ENCODE assay signal across 8 cellular contexts in the genomic region with DNA sequence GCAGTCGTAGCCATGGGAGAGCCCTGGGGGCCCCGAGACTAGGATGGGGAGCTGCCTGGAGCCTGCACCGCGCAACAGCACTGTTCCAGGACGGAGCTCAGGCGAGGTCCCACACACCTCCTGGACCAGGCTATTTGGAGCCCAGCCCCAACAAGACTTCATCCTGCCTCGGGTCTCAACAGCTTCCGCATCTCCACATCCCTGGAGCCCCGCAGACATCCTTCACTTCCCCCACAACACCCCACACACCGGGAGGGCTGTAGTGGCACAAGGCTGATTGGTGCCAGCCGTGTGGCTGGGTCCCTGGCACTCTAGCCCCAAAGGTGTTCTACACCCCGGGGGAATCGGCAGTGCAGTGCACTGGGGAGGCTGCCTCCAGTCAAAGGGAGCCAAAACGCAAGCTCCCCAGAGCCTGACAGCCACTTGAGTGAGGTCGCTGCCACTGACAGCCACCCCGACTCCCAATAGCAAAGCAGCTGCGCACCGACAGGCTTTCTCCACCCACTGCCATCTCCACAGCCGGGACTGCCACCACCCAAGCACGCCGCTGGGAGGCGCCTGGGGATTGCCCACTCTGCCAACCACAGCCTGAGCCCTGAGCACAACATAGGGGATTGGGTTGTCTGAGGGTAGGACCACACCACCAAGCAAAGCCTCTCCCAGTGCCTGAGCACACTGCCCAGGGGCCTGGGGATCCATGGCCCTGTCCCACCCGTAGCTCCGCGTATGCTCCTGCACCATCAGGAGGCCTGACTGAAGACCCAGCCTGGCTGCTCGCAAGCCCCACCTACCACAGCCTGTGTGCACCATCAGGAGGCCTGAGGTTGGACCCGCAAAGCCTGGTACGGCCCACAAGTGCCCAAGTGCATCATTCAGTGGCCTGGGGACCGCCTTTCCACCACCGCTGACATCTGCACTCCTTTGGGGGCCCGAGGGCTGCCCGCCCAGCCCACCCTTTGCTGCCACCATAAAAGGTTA. TPM values are rescaled to one million over a fixed set of nuclear protein-coding genes. Genes with fewer than 3 reads are reported as not detected.
DNase-seq lines count a peak whose midpoint lies in the region; ATAC-seq and TF ChIP-seq lines count a peak whose summit lies in the region.

No MANE protein-coding gene starts in this region.

- H3K27ac ChIP-seq in Peyer's patch: no peak overlapping the region
- no peak overlapping the region for H3K27ac ChIP-seq in foreskin keratinocyte
- H3K27ac ChIP-seq in thoracic aorta: no peak overlapping the region

- DNase-seq in BJ (ENCODE audit: low read depth): no peak
- DNase-seq in Peyer's patch: peak; percentile 78 to 93 (median 80)
- peak; percentile 83 to 87 for DNase-seq in activated T-helper 1 cell treated with anti-CD3 and anti-CD28 coated beads, Interleukin-2, amount 50 U/mL, for 16 hours (ENCODE audit: low read depth in 1 of 2, low spot score in 1 of 2)
- DNase-seq in foreskin keratinocyte: peak in 1 of 2 donors; percentile 42
- DNase-seq in omental fat pad (ENCODE audit: low spot score): peak; percentile 42
- DNase-seq in thoracic aorta (ENCODE audit: low spot score): no peak

- H3K27me3 ChIP-seq in BJ (ENCODE audit: control insufficient read depth, insufficient read depth, low read length) (no peaks in the 10 kb centered on the region), Peyer's patch (no peaks in the 10 kb centered on the region), foreskin keratinocyte (no peaks in the 10 kb centered on the region), thoracic aorta (replicated peaks; ENCODE audit: insufficient read depth) (no peaks in the 10 kb centered on the region)

- TF ChIP-seq CTCF in BJ (IDR thresholded peaks at IDR 0.05; ENCODE audit: insufficient read depth, low read depth, low read length): peak; percentile 91
- TF ChIP-seq CTCF in Peyer's patch (IDR thresholded peaks at IDR 0.05): peak; percentile 49 to 89 (median 70)
- peak; percentile 92 for TF ChIP-seq CTCF in foreskin keratinocyte (conservative IDR thresholded peaks at IDR 0.05)
- TF ChIP-seq CTCF in omental fat pad (IDR thresholded peaks at IDR 0.05): peak in 1 of 3 donors; percentile 56
- peak; percentile 33 for TF ChIP-seq CTCF in thoracic aorta (IDR thresholded peaks at IDR 0.05)

- H3K36me3 ChIP-seq in BJ (ENCODE audit: control insufficient read depth, insufficient read depth, low read length) (no peaks in the 10 kb centered on the region), Peyer's patch (no peaks in the 10 kb centered on the region), thoracic aorta (no peaks in the 10 kb centered on the region)

- TF ChIP-seq POLR2A in Peyer's patch (IDR thresholded peaks at IDR 0.05): no peak

- ATAC-seq in GM19324 (IDR thresholded peaks at IDR 0.05; ENCODE audit: low FRiP score, unreplicated experiment): peak; percentile 91
- ATAC-seq in HG03439 (IDR thresholded peaks at IDR 0.05; ENCODE audit: unreplicated experiment): peak; percentile 95
- peak; percentile 98 for ATAC-seq in foreskin keratinocyte
- peak; percentile 51 for ATAC-seq in omental fat pad (ENCODE audit: low FRiP score)
- ATAC-seq in thoracic aorta (ENCODE audit: insufficient number of reproducible peaks, low FRiP score, low read depth): no peak

- H3K9me3 ChIP-seq in Peyer's patch (no peaks in the 10 kb centered on the region), thoracic aorta (no peaks in the 10 kb centered on the region)

- CTCF ChIA-PET in BJ (lab: Yijun Ruan, JAX): interaction anchor here (0.6 to 3.4 kb wide), 18 partner anchors 10 to 186 kb away, joined by 3 to 26 read pairs (median 4); no protein-coding TSS in a partner anchor

- POLR2A ChIA-PET in BJ (lab: Charles Lee): no interaction called here

- H3K4me1 ChIP-seq in Peyer's patch (no peaks in the 10 kb centered on the region), foreskin keratinocyte (no peaks in the 10 kb centered on the region), thoracic aorta (ENCODE audit: control insufficient read depth in 1 of 2, low read depth in 2 of 2) (no peaks in the 10 kb centered on the region)

- peak overlapping the region; percentile 22 for H3K4me3 ChIP-seq in BJ (ENCODE audit: low read depth, low read length)
- peak overlapping the region; percentile 10 to 45 (median 30) for H3K4me3 ChIP-seq in Peyer's patch
- H3K4me3 ChIP-seq in thoracic aorta: peak overlapping the region; percentile 61

RNA-seq across cellular contexts. Expression of a gene that starts 13.2 kb away (rescaled TPM):
- polyA plus RNA-seq in BJ (2011; rRNA removed): not detected in 2 replicates
- not detected in 2 replicates for polyA minus RNA-seq in BJ (2011; rRNA and poly(A)+ RNA removed)
- not detected for total RNA-seq in Peyer's patch
- total RNA-seq in foreskin keratinocyte: 0.07 and 0.48 TPM in 2 replicates
- 0.07 and 0.11 TPM in 2 replicates for polyA plus RNA-seq in foreskin keratinocyte
- total RNA-seq in omental fat pad: under 1 TPM in 1 of 4 donors, not detected in 3; 0.46 TPM
- under 1 TPM; 0.54 to 0.92 TPM for total RNA-seq in thoracic aorta

RNA-seq across cellular contexts. Expression of a gene that starts 53.4 kb away (rescaled TPM):
- polyA plus RNA-seq in BJ (2011; rRNA removed) (not detected in 2 replicates), foreskin keratinocyte (not detected in 2 replicates)
- not detected in 2 replicates for polyA minus RNA-seq in BJ (2011; rRNA and poly(A)+ RNA removed)
- total RNA-seq in Peyer's patch (10 to 100 TPM in 1 of 4 donors, 1 to 10 TPM in 3; 4.4 to 83.3 (median 9.1) TPM), foreskin keratinocyte (not detected in 2 replicates), omental fat pad (10 to 100 TPM; 10.0 to 36.3 (median 17.0) TPM), thoracic aorta (10 to 100 TPM in 1 of 2 donors, 1 to 10 TPM in 1; 5.8 to 40.3 TPM)

RNA-seq across cellular contexts. Expression of a gene that starts 55.0 kb away (rescaled TPM):
- 0.04 and 0.27 TPM in 2 replicates for polyA plus RNA-seq in BJ (2011; rRNA removed)
- not detected in 2 replicates for polyA minus RNA-seq in BJ (2011; rRNA and poly(A)+ RNA removed)
- total RNA-seq in Peyer's patch: 10 to 100 TPM in 1 of 4 donors, 1 to 10 TPM in 3; 3.3 to 31.4 (median 5.7) TPM
- 0.51 and 1.4 TPM in 2 replicates for total RNA-seq in foreskin keratinocyte
- 0.46 and 1.2 TPM in 2 replicates for polyA plus RNA-seq in foreskin keratinocyte
- total RNA-seq in omental fat pad: 10 to 100 TPM; 23.8 to 48.2 (median 31.5) TPM
- total RNA-seq in thoracic aorta: 10 to 100 TPM; 13.1 to 14.9 TPM

Comparison
In these comparisons a context has a peak if more than half of its experiments do, and no peak if none do; other contexts are left out.
1. DNase-seq: peak in Peyer's patch (3 of 3), activated T-helper 1 cell treated with anti-CD3 and anti-CD28 coated beads, Interleukin-2, amount 50 U/mL, for 16 hours (2 of 2) and omental fat pad (single experiment); none in BJ (single experiment) and thoracic aorta (single experiment).
2. Peak in every context shown above with its lines, with median percentiles within 50 percentile points of each other: H3K4me3 ChIP-seq.